ENCODE assay signal across 8 cellular contexts in genomic region chr1:120176092-120176855, GRCh38. TPM values are rescaled to one million over a fixed set of nuclear protein-coding genes. Genes with fewer than 3 reads are reported as not detected.
A peak's percentile ranks its signal among the peaks of the same experiment; 100 is the strongest.
DNase-seq lines count a peak whose midpoint lies in the region; ATAC-seq and TF ChIP-seq lines count a peak whose summit lies in the region.

SEC22B (minus strand) TSS chr1:120176520; CDS start chr1:120176381, 139 bp downstream.

- H2AFZ ChIP-seq in mammary epithelial cell (ENCODE audit: low read depth, low read length): peak within 1 kb of the TSS; percentile 86
- H2AFZ ChIP-seq in smooth muscle cell (ENCODE audit: low read depth): peak within 1 kb of the TSS; percentile 88

- DNase-seq in AG08395 (ENCODE audit: low spot score): peak; percentile 82
- DNase-seq in NCI-H2227 treated with DMSO at 0.1 percent for 48 hours (lab: John Stamatoyannopoulos, UW): peak; percentile 93
- DNase-seq in mammary epithelial cell: peak; percentile 91
- peak; percentile 86 for DNase-seq in iPS-NIHi7 (ENCODE audit: extremely low spot score)
- DNase-seq in smooth muscle cell (lab: John Stamatoyannopoulos, UW; ENCODE audit: unreplicated experiment): peak; percentile 45

- H3K9me3 ChIP-seq in mammary epithelial cell (replicated peaks; ENCODE audit: insufficient read depth, low read length) (no peaks in the 10 kb centered on the region), smooth muscle cell (replicated peaks; ENCODE audit: low read depth) (no peaks in the 10 kb centered on the region)

- H3K79me2 ChIP-seq in mammary epithelial cell (ENCODE audit: insufficient read depth, low read length) (peaks cover 15% of the 10 kb centered on the region), smooth muscle cell (ENCODE audit: low read depth) (peaks cover 24% of the 10 kb centered on the region)

- H4K20me1 ChIP-seq in mammary epithelial cell (ENCODE audit: insufficient read depth, low read length) (no peaks in the 10 kb centered on the region), smooth muscle cell (ENCODE audit: low read depth) (peaks cover 4% of the 10 kb centered on the region)

- dilution Hi-C loops in mammary epithelial cell (cut with HindIII; ENCODE audit: low sequenced_read_pairs): no loop called here

- no TSS peak for BruUV-seq in mammary epithelial cell (replicated peaks; lab: Mats Ljungman, UMichigan)

- peak; percentile 93 for TF ChIP-seq POLR2A in GM18951 (IDR thresholded peaks at IDR 0.05; ENCODE audit: extremely low read depth, insufficient read depth, insufficient read length)

- H3F3A ChIP-seq in smooth muscle cell (ENCODE audit: low read depth): peaks cover 16% of the 10 kb centered on the region

- peak within 1 kb of the TSS; percentile 84 for H3K9ac ChIP-seq in mammary epithelial cell (ENCODE audit: insufficient read depth, low read length)
- peak within 1 kb of the TSS; percentile 86 for H3K9ac ChIP-seq in smooth muscle cell (ENCODE audit: low read depth)

- in situ Hi-C loops in GM18951 (cut with MboI; ENCODE audit: low sequenced_read_pairs, unreplicated experiment): no loop called here
- in situ Hi-C loops in mammary epithelial cell (cut with MboI; ENCODE audit: low sequenced_read_pairs in 2 of 2): no loop called here

- ATAC-seq in HG03175 (IDR thresholded peaks at IDR 0.05; ENCODE audit: unreplicated experiment): peak; percentile 100

- H3K4me3 ChIP-seq in WI38 (ENCODE audit: low read depth, low read length) (peak within 1 kb of the TSS; percentile 82), mammary epithelial cell (replicated peaks in 1 of 3; ENCODE audit: insufficient read depth in 1 of 3, low read depth in 2 of 3, low read length in 3 of 3) (peak within 1 kb of the TSS; percentile 58 to 81 (median 75)), smooth muscle cell (peak within 1 kb of the TSS; percentile 73)

- no peaks in the 10 kb centered on the region for H3K27me3 ChIP-seq in mammary epithelial cell (ENCODE audit: insufficient read depth, low read length)
- no peaks in the 10 kb centered on the region for H3K27me3 ChIP-seq in smooth muscle cell (ENCODE audit: low read depth)

- TF ChIP-seq CTCF in WI38 (IDR thresholded peaks at IDR 0.05; ENCODE audit: low read depth, low read length) (no peak), mammary epithelial cell (conservative IDR thresholded peaks at IDR 0.05 in 1 of 2, IDR thresholded peaks at IDR 0.05 in 1 of 2; ENCODE audit: extremely low read depth in 1 of 2, insufficient read depth in 1 of 2, low read depth in 1 of 2, low read length in 2 of 2) (no peak), smooth muscle cell (IDR thresholded peaks at IDR 0.05; ENCODE audit: borderline replicate concordance, insufficient read depth, poor library complexity, severe bottlenecking) (no peak)

- peak within 1 kb of the TSS; percentile 84 for H3K27ac ChIP-seq in mammary epithelial cell (ENCODE audit: insufficient read depth, low read depth, low read length)
- peak within 1 kb of the TSS; percentile 88 for H3K27ac ChIP-seq in smooth muscle cell (ENCODE audit: low read depth)

- 5% methylated on average over 24 of the region's 39 CpGs for WGBS in mammary epithelial cell (ENCODE audit: low coverage, missing lambda C conversion rate)
- 3% methylated on average over 38 of the region's 39 CpGs for WGBS in smooth muscle cell (ENCODE audit: low lambda C conversion rate)

- CTCF ChIA-PET in mammary epithelial cell (lab: Charles Lee; ENCODE audit: low non-redundant PET): no interaction called here

- peak within 1 kb of the TSS; percentile 46 for H3K4me2 ChIP-seq in mammary epithelial cell (ENCODE audit: insufficient read depth, low read depth, low read length)
- peak within 1 kb of the TSS; percentile 91 for H3K4me2 ChIP-seq in smooth muscle cell

- H3K4me1 ChIP-seq in mammary epithelial cell (ENCODE audit: insufficient read depth, low read length): peaks cover 8% of the 10 kb centered on the region
- peaks cover 14% of the 10 kb centered on the region for H3K4me1 ChIP-seq in smooth muscle cell (ENCODE audit: low read depth)

- intact Hi-C loops in mammary epithelial cell (cut with micrococcal nuclease): no loop called here

- H3K36me3 ChIP-seq in mammary epithelial cell (ENCODE audit: insufficient read depth, low read length) (no peaks in the 10 kb centered on the region), smooth muscle cell (ENCODE audit: low read depth) (no peaks in the 10 kb centered on the region)

RNA-seq across cellular contexts. Expression of gene SEC22B, which starts in this region (rescaled TPM):
- 10 to 100 TPM; 31.8 to 33.5 TPM for total RNA-seq in mammary epithelial cell
- 9.9 TPM for polyA plus RNA-seq in mammary epithelial cell
- polyA minus RNA-seq in mammary epithelial cell: 10.1 TPM
- total RNA-seq in smooth muscle cell: 55.0 and 70.7 TPM in 2 replicates
- polyA plus RNA-seq in smooth muscle cell: 35.9 and 36.4 TPM in 2 replicates

Comparison
In these comparisons a context has a peak if more than half of its experiments do, and no peak if none do; other contexts are left out.
1. Peak in every context shown above with its lines: DNase-seq, ATAC-seq, H3K4me3 ChIP-seq and H3K27ac ChIP-seq.